In genomic region chr11:5160217-5160616, GRCh38 we compare ENCODE assay signal across 4 cellular contexts. TPM values are rescaled to one million over a fixed set of nuclear protein-coding genes. Genes with fewer than 3 reads are reported as not detected.
"Had no signal": no experiment of that assay in that cellular context is flagged by ENCODE, and none has a peak within 500 bp of the region (broad histone marks: within the 10 kb centered on the region; RNA-seq: fewer than 3 reads in every experiment).

No MANE protein-coding gene starts in this region.

RNA-seq across cellular contexts. Expression of gene OR52A1, which starts 5.7 kb away (rescaled TPM):
- total RNA-seq: LHCN-M2, M059J, MCF 10A, NCI-H460 had no signal

RNA-seq across cellular contexts. Expression of gene OR52A5, which starts 22.1 kb away (rescaled TPM):
- total RNA-seq: LHCN-M2, M059J, MCF 10A, NCI-H460 had no signal

RNA-seq across cellular contexts. Expression of gene OR51V1, which starts 40.3 kb away (rescaled TPM):
- total RNA-seq: LHCN-M2, M059J, MCF 10A, NCI-H460 had no signal
